8 cellular contexts compared by ENCODE assay signal in the genomic region with DNA sequence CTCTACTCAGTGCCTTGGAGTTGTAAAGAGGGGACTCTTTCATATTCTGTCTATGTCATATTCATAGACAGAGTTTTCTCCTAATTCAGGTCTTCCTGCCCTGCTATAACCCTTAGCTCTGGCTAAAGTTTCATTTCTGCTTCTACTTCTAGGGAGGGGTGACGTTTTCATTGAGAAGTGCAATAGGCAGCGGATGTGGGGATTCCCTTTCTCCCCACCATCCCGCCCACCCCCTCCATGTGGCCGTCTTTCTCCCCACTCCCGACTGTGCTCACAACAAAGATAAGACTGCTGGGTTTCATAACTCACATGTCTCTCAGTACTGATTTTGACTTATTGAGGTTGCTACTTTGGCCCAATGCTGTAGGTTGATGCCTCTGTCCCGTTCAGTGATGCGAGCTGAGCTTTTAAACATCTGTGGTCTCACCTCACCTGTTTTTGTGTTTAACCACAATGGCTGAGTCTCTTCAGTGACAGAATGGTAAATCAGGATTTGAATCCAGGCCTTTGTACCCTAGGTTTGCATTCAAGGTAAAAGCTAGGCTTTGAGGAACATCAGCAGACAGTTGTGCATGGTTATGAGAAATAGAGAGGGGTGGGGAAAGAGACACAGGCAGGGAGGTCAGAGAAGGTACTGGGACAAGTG. TPM values are rescaled to one million over a fixed set of nuclear protein-coding genes. Genes with fewer than 3 reads are reported as not detected.
A peak's percentile ranks its signal among the peaks of the same experiment; 100 is the strongest.
DNase-seq lines count a peak whose midpoint lies in the region; ATAC-seq, FAIRE-seq and TF ChIP-seq lines count a peak whose summit lies in the region.

No MANE protein-coding gene starts in this region.

- H3K4me3 Mint-ChIP-seq in T-cell, result peak overlapping the region in 2 of 3 donors; percentile 17 to 35
- H3K4me3 Mint-ChIP-seq in naive thymus-derived CD8-positive, alpha-beta T cell, result peak overlapping the region in 8 of 10 donors; percentile 1 to 30 (median 14)
- no peak overlapping the region for H3K4me3 Mint-ChIP-seq in chondrocyte (ENCODE audit: unreplicated experiment)

- ATAC-seq in GM18870 (IDR thresholded peaks at IDR 0.05; ENCODE audit: unreplicated experiment) (peak; percentile 72), HG02870 (IDR thresholded peaks at IDR 0.05; ENCODE audit: unreplicated experiment) (peak; percentile 80), T-cell (replicated peaks in 1 of 4) (peak; percentile 23 to 72 (median 54))
- ATAC-seq in naive thymus-derived CD8-positive, alpha-beta T cell, result peak; percentile 45 to 69

- CTCF ChIA-PET in T-cell (lab: Charles Lee), result interaction anchor here in 1 of 2 donors (0.6 to 1.1 kb wide), 3 partner anchors 148 to 181 kb away, joined by 3 to 5 read pairs (median 3); no protein-coding TSS in a partner anchor

- H3K27me3 Mint-ChIP-seq in T-cell (no peaks in the 10 kb centered on the region), chondrocyte (ENCODE audit: low read depth) (no peaks in the 10 kb centered on the region)
- no peaks in the 10 kb centered on the region for H3K27me3 Mint-ChIP-seq in naive thymus-derived CD8-positive, alpha-beta T cell

- H3K27ac Mint-ChIP-seq in T-cell (no peak overlapping the region), chondrocyte (ENCODE audit: unreplicated experiment) (no peak overlapping the region)
- peak overlapping the region in 4 of 10 donors; percentile 27 to 74 (median 56) for H3K27ac Mint-ChIP-seq in naive thymus-derived CD8-positive, alpha-beta T cell

- H3K36me3 ChIP-seq in kidney (ENCODE audit: control insufficient read depth in 1 of 2, insufficient read depth in 2 of 2, low read length in 2 of 2), result no peaks in the 10 kb centered on the region

- H3K4me3 ChIP-seq in kidney (ENCODE audit: low read length in 2 of 2), result no peak overlapping the region

- no peak overlapping the region for H3K9ac ChIP-seq in kidney (ENCODE audit: low read length in 2 of 2)

- DNase-seq in T-cell, result peak in 20 of 34 experiments; percentile 4 to 42 (median 14)
- DNase-seq in naive thymus-derived CD8-positive, alpha-beta T cell, result peak in 5 of 10 donors; percentile 6 to 25 (median 19)
- no peak for DNase-seq in NCI-H748 treated with DMSO at 0.1 percent for 48 hours (lab: John Stamatoyannopoulos, UW)
- DNase-seq in mesenteric fat pad (ENCODE audit: low spot score), result no peak
- no peak for DNase-seq in kidney
- DNase-seq in chondrocyte (ENCODE audit: low spot score), result no peak

- FAIRE-seq in kidney (lab: Jason Lieb, UNC), result no peak

- no peaks in the 10 kb centered on the region for H3K9me3 Mint-ChIP-seq in T-cell
- no peaks in the 10 kb centered on the region for H3K9me3 Mint-ChIP-seq in naive thymus-derived CD8-positive, alpha-beta T cell
- no peaks in the 10 kb centered on the region for H3K9me3 Mint-ChIP-seq in chondrocyte (ENCODE audit: low read depth)

- H3K27ac ChIP-seq in kidney (ENCODE audit: low read depth in 2 of 2, low read length in 2 of 2), result no peak overlapping the region

- POLR2A ChIA-PET in T-cell (lab: Charles Lee), result no interaction called here
- POLR2A ChIA-PET in naive thymus-derived CD8-positive, alpha-beta T cell (lab: Charles Lee), result no interaction called here

- peaks cover 0 to 3% of the 10 kb centered on the region in 2 donors for H3K4me1 ChIP-seq in kidney (ENCODE audit: control insufficient read depth in 1 of 2, insufficient read depth in 1 of 2, low read depth in 1 of 2, low read length in 2 of 2)

- H3K36me3 Mint-ChIP-seq in T-cell (no peaks in the 10 kb centered on the region), chondrocyte (ENCODE audit: low read depth) (no peaks in the 10 kb centered on the region)
- H3K36me3 Mint-ChIP-seq in naive thymus-derived CD8-positive, alpha-beta T cell, result no peaks in the 10 kb centered on the region

- intact Hi-C loops in kidney (cut with DNase I), result loop anchor here (10.0 kb wide), 1 partner anchor 176 kb away; no protein-coding TSS in a partner anchor

- H3K9me3 ChIP-seq in kidney (ENCODE audit: control insufficient read depth in 1 of 2, low read length in 2 of 2), result no peaks in the 10 kb centered on the region

- H3K4me1 Mint-ChIP-seq in T-cell, result peaks cover 24 to 31% (median 30%) of the 10 kb centered on the region in 3 donors
- peaks cover 13 to 34% (median 24%) of the 10 kb centered on the region in 4 donors for H3K4me1 Mint-ChIP-seq in naive thymus-derived CD8-positive, alpha-beta T cell
- H3K4me1 Mint-ChIP-seq in chondrocyte (ENCODE audit: low read depth), result peaks cover 13% of the 10 kb centered on the region

- TF ChIP-seq CTCF in kidney (IDR thresholded peaks at IDR 0.05; ENCODE audit: borderline replicate concordance, extremely low read depth, insufficient read depth) (no peak), chondrocyte (IDR thresholded peaks at IDR 0.05) (no peak)

RNA-seq across cellular contexts. Expression of gene KIF14, which starts 7.8 kb away (rescaled TPM):
- total RNA-seq in T-cell (under 1 TPM; 0.03 to 0.33 (median 0.19) TPM), mesenteric fat pad (0.03 TPM), kidney (0.19 TPM), chondrocyte (1.3 to 2.1 TPM (median 2.0 TPM) in 3 replicates)
- under 1 TPM; 0.05 to 0.10 TPM for total RNA-seq in naive thymus-derived CD8-positive, alpha-beta T cell
- not detected for polyA plus RNA-seq in naive thymus-derived CD8-positive, alpha-beta T cell
- polyA plus RNA-seq in kidney (ENCODE audit: insufficient read depth, low read depth, low replicate concordance), result not detected

RNA-seq across cellular contexts. Expression of gene DDX59, which starts 41.4 kb away (rescaled TPM):
- total RNA-seq in T-cell (10 to 100 TPM; 19.2 to 38.7 (median 31.7) TPM), mesenteric fat pad (17.1 TPM), kidney (20.8 TPM), chondrocyte (13.3 to 15.9 TPM (median 13.7 TPM) in 3 replicates)
- 10 to 100 TPM; 38.8 to 41.3 TPM for total RNA-seq in naive thymus-derived CD8-positive, alpha-beta T cell
- 10 to 100 TPM; 10.0 to 20.9 (median 12.0) TPM for polyA plus RNA-seq in naive thymus-derived CD8-positive, alpha-beta T cell
- 18.2 TPM for polyA plus RNA-seq in kidney (ENCODE audit: insufficient read depth, low read depth, low replicate concordance)

Comparison
In these comparisons a context has a peak if more than half of its experiments do, and no peak if none do; other contexts are left out.
1. DNase-seq: peak in T-cell (20 of 34); none in NCI-H748 treated with DMSO at 0.1 percent for 48 hours (single experiment), mesenteric fat pad (single experiment), kidney (single experiment) and chondrocyte (single experiment).
2. Peak in every context shown above with its lines, with median percentiles within 50 percentile points of each other: ATAC-seq.